22 cellular contexts compared by ENCODE assay signal in genomic region chr22:37366601-37367000, GRCh38.
"Had no signal": no experiment of that assay in that cellular context is flagged by ENCODE, and none has a peak within 500 bp of the region (broad histone marks: within the 10 kb centered on the region; RNA-seq: fewer than 3 reads in every experiment).

No MANE protein-coding gene starts in this region.

- H3K27me3 ChIP-seq: hepatocyte, pancreas, upper lobe of left lung, uterus had no signal

- H3K4me3 Mint-ChIP-seq: endodermal cell; naive thymus-derived CD4-positive, alpha-beta T cell had no signal

- H3K36me3 Mint-ChIP-seq: naive thymus-derived CD4-positive, alpha-beta T cell had no signal

- ATAC-seq: left colon; left ventricle myocardium superior; naive thymus-derived CD4-positive, alpha-beta T cell; pancreas; right cardiac atrium; stimulated activated naive CD8-positive, alpha-beta T cell treated with anti-CD3 and anti-CD28 coated beads, Interleukin-15, Interleukin-2, amounts not matched to agents 100 U/mL and 50 U/mL, for 24 hours had no signal

- H3K27ac ChIP-seq: coronary artery, hepatocyte, pancreas, tibial artery, upper lobe of left lung, uterus had no signal

- DNase-seq: effector CD4-positive, alpha-beta T cell; endodermal cell; erythroblast; foreskin melanocyte; head of caudate nucleus; left colon; left ventricle myocardium superior; mesenchymal stem cell; naive thymus-derived CD4-positive, alpha-beta T cell; occipital lobe; pancreas; small intestine; stimulated activated CD4-positive, alpha-beta T cell treated with anti-CD3 and anti-CD28 coated beads, Interleukin-12 subunit alpha, Interleukin-12 subunit beta, amount 100 ng/mL, for 4 hours; stimulated activated naive CD8-positive, alpha-beta T cell treated with anti-CD3 and anti-CD28 coated beads, Interleukin-15, Interleukin-2, amounts not matched to agents 100 U/mL and 50 U/mL, for 24 hours; tibial artery; uterus had no signal

- H3K4me2 ChIP-seq: hepatocyte had no signal

- H3K79me2 ChIP-seq: hepatocyte had no signal

- H3K4me1 ChIP-seq: pancreas, tibial artery, uterus had no signal

- H3K36me3 ChIP-seq: pancreas, tibial artery, upper lobe of left lung, uterus had no signal

- H3K9me3 Mint-ChIP-seq: endodermal cell had no signal

- H2AFZ ChIP-seq: hepatocyte had no signal

- H3K9me3 ChIP-seq: pancreas, tibial artery, upper lobe of left lung, uterus had no signal

- H3K4me3 ChIP-seq: coronary artery, hepatocyte, lung, pancreas, tibial artery, upper lobe of left lung, uterus had no signal

- H3K27ac Mint-ChIP-seq: endodermal cell; naive thymus-derived CD4-positive, alpha-beta T cell; progenitor cell of endocrine pancreas had no signal
